ENCODE assay signal across 8 cellular contexts in genomic region chr2:6865346-6866238, GRCh38. TPM values are rescaled to one million over a fixed set of nuclear protein-coding genes. Genes with fewer than 3 reads are reported as not detected.
A peak's percentile ranks its signal among the peaks of the same experiment; 100 is the strongest.
DNase-seq lines count a peak whose midpoint lies in the region; ATAC-seq and TF ChIP-seq lines count a peak whose summit lies in the region.

Gene CMPK2 (minus strand): TSS chr2:6865907. CDS start chr2:6865696, 211 bp downstream.

- ATAC-seq in GM19395 (IDR thresholded peaks at IDR 0.05; ENCODE audit: unreplicated experiment) (peak; percentile 80), HG03521 (IDR thresholded peaks at IDR 0.05; ENCODE audit: unreplicated experiment) (peak; percentile 78)

- H3K4me1 ChIP-seq in ovary (ENCODE audit: insufficient read depth) = no peaks in the 10 kb centered on the region
- H3K4me1 ChIP-seq in transverse colon = peaks cover 4 to 19% (median 12%) of the 10 kb centered on the region in 4 donors

- intact Hi-C loops in ovary (cut with DNase I) = no loop called here
- intact Hi-C loops in transverse colon (cut with DNase I; ENCODE audit: low total_unique reads) = loop anchor here (5.0 kb wide), 1 partner anchor 817 kb away; no protein-coding TSS in a partner anchor

- H3K27ac ChIP-seq in ovary (peak within 1 kb of the TSS; percentile 80 to 86), transverse colon (peak within 1 kb of the TSS; percentile 86 to 95 (median 91))

- DNase-seq in D341Med (ENCODE audit: low spot score) (peak; percentile 79), SHP77 (lab: John Stamatoyannopoulos, UW) (peak; percentile 59 to 80), activated gamma-delta T cell treated with Interleukin-2 at 50 U/mL for 16 hours (peak; percentile 66), glomerular endothelial cell (ENCODE audit: extremely low read depth, low read depth, low spot score) (no peak), ovary (peak; percentile 46 to 74 (median 66)), transverse colon (peak; percentile 85)

- TF ChIP-seq CTCF in ovary (IDR thresholded peaks at IDR 0.05) (peak in 2 of 3 donors; percentile 19 to 23), transverse colon (IDR thresholded peaks at IDR 0.05) (no peak)

- H3K9me3 ChIP-seq in ovary (no peaks in the 10 kb centered on the region), transverse colon (no peaks in the 10 kb centered on the region)

- no peaks in the 10 kb centered on the region for H3K27me3 ChIP-seq in ovary
- no peaks in the 10 kb centered on the region for H3K27me3 ChIP-seq in transverse colon

- WGBS in ovary, 3 donors = 0% methylated on average over 83 to 114 of the region's 114 CpGs
- WGBS in transverse colon (ENCODE audit: low coverage in 1 of 2), 2 donors = 0% methylated on average over 63 of the region's 114 CpGs; no CpG with 5 or more reads in 1 of the 2 donors

- no peaks in the 10 kb centered on the region for H3K36me3 ChIP-seq in ovary
- H3K36me3 ChIP-seq in transverse colon = no peaks in the 10 kb centered on the region

- H3K4me3 ChIP-seq in ovary = peak within 1 kb of the TSS; percentile 72
- peak within 1 kb of the TSS; percentile 65 to 98 (median 71) for H3K4me3 ChIP-seq in transverse colon

- in situ Hi-C loops in transverse colon (cut with MboI; ENCODE audit: low pct_ligation_motif_present in 1 of 4, low pct_unique_long_range_greater_than_20kb in 1 of 4, low sequenced_read_pairs in 3 of 4) = no loop called here

- no peak for TF ChIP-seq POLR2A in ovary (IDR thresholded peaks at IDR 0.05)
- TF ChIP-seq POLR2A in transverse colon (IDR thresholded peaks at IDR 0.05) = peak; percentile 18

- TF ChIP-seq EP300 in ovary (IDR thresholded peaks at IDR 0.05) = no peak
- TF ChIP-seq EP300 in transverse colon (IDR thresholded peaks at IDR 0.05; ENCODE audit: low read depth) = no peak

RNA-seq across cellular contexts. Expression of gene CMPK2, which starts in this region (rescaled TPM):
- total RNA-seq in glomerular endothelial cell (6.2 and 36.6 TPM in 2 replicates), ovary (1 to 10 TPM; 2.7 to 7.1 (median 4.2) TPM), transverse colon (10 to 100 TPM in 2 of 4 donors, 1 to 10 TPM in 2; 4.9 to 22.9 (median 11.8) TPM)
- polyA plus RNA-seq in ovary = 10 to 100 TPM in 1 of 2 donors, 1 to 10 TPM in 1; 3.1 to 11.5 TPM

Comparison
In these comparisons a context has a peak if more than half of its experiments do, and no peak if none do; other contexts are left out.
1. CTCF ChIP-seq: peak in ovary (2 of 3); none in transverse colon (0 of 5).